Comparison of ENCODE assay signal across 13 cellular contexts in the genomic region with DNA sequence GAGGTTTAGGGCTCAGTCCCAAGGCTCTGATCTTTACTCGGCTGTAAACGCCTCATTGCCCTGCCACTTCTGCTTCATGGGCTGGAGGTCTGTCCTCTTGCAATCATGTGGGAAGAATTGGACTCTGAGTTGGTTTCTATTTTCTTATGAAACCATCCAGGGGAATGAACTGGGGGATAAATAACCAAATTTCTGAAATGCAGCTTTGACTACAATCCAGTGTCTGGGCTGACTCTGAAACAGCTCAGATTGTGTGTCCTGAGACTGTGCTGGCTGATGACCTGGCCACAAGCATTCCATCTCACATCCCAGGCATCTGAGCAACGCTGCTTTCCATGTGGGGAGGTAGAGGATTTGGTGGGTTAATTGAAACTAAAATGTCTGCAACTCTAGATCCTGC.
DNase-seq lines count a peak whose midpoint lies in the region; ATAC-seq and TF ChIP-seq lines count a peak whose summit lies in the region.
"Had no signal": no experiment of that assay in that cellular context is flagged by ENCODE, and none has a peak within 500 bp of the region (broad histone marks: within the 10 kb centered on the region; RNA-seq: fewer than 3 reads in every experiment).

No MANE protein-coding gene starts in this region.

- H3K9me3 ChIP-seq in transverse colon: no peaks in the 10 kb centered on the region
- H3K9me3 ChIP-seq in WERI-Rb-1 (ENCODE audit: severe bottlenecking): no peaks in the 10 kb centered on the region
- H3K9me3 ChIP-seq: mucosa of descending colon had no signal

- H3K4me3 Mint-ChIP-seq in HFFc6: peak overlapping the region; percentile 80
- no peak overlapping the region for H3K4me3 Mint-ChIP-seq in stimulated activated effector memory CD8-positive, alpha-beta T cell treated with anti-CD3 and anti-CD28 coated beads, Interleukin-12 subunit alpha, Interleukin-12 subunit beta, amount 100 ng/mL, for 72 hours
- H3K4me3 Mint-ChIP-seq: activated CD4-positive, alpha-beta T cell treated with anti-CD3 and anti-CD28 coated beads, Interleukin-2, amount 10 ng/mL, durations not matched to agents 24 days and 14 days had no signal

- H3K36me3 Mint-ChIP-seq in HFFc6 (ENCODE audit: low read depth): peaks cover 30% of the 10 kb centered on the region
- no peaks in the 10 kb centered on the region for H3K36me3 Mint-ChIP-seq in stimulated activated effector memory CD8-positive, alpha-beta T cell treated with anti-CD3 and anti-CD28 coated beads, Interleukin-12 subunit alpha, Interleukin-12 subunit beta, amount 100 ng/mL, for 72 hours

- no peak for TF ChIP-seq EP300 in transverse colon (IDR thresholded peaks at IDR 0.05; ENCODE audit: low read depth)

- H3K27ac ChIP-seq in transverse colon (peak overlapping the region in 3 of 4 donors; percentile 39 to 83 (median 52)), WERI-Rb-1 (no peak overlapping the region)
- H3K27ac ChIP-seq: SK-N-MC had no signal

- H3K9me3 Mint-ChIP-seq in HFFc6: peaks cover 17% of the 10 kb centered on the region
- peaks cover 5% of the 10 kb centered on the region for H3K9me3 Mint-ChIP-seq in stimulated activated effector memory CD8-positive, alpha-beta T cell treated with anti-CD3 and anti-CD28 coated beads, Interleukin-12 subunit alpha, Interleukin-12 subunit beta, amount 100 ng/mL, for 72 hours

- TF ChIP-seq CTCF in HFFc6 (IDR thresholded peaks at IDR 0.05): no peak
- no peak for TF ChIP-seq CTCF in cardiac fibroblast (IDR thresholded peaks at IDR 0.05; ENCODE audit: low read depth, low read length)
- no peak for TF ChIP-seq CTCF in transverse colon (IDR thresholded peaks at IDR 0.05)
- no peak for TF ChIP-seq CTCF in WERI-Rb-1 (IDR thresholded peaks at IDR 0.05; ENCODE audit: low read depth, low read length)

- in situ Hi-C loops in transverse colon (cut with MboI; ENCODE audit: low pct_ligation_motif_present in 1 of 4, low pct_unique_long_range_greater_than_20kb in 1 of 4, low sequenced_read_pairs in 3 of 4): no loop called here

- H3K4me1 ChIP-seq in transverse colon: peaks cover 0 to 16% (median 4%) of the 10 kb centered on the region in 4 donors

- no peak for ATAC-seq in stimulated activated effector memory CD8-positive, alpha-beta T cell treated with anti-CD3 and anti-CD28 coated beads, Interleukin-12 subunit alpha, Interleukin-12 subunit beta, amount 100 ng/mL, for 72 hours
- ATAC-seq: mucosa of descending colon had no signal

- H3K4me3 ChIP-seq in cardiac fibroblast (replicated peaks in 1 of 2; ENCODE audit: low read depth in 2 of 2, low read length in 2 of 2) (no peak overlapping the region), transverse colon (no peak overlapping the region), WERI-Rb-1 (ENCODE audit: low read depth, low read length) (no peak overlapping the region)
- H3K4me3 ChIP-seq: mucosa of descending colon, SK-N-MC had no signal

- H3K27me3 ChIP-seq in transverse colon: no peaks in the 10 kb centered on the region
- no peaks in the 10 kb centered on the region for H3K27me3 ChIP-seq in WERI-Rb-1 (ENCODE audit: insufficient read depth, low read depth, severe bottlenecking)

- intact Hi-C loops in transverse colon (cut with DNase I; ENCODE audit: low total_unique reads): no loop called here

- H3K36me3 ChIP-seq in transverse colon (no peaks in the 10 kb centered on the region), WERI-Rb-1 (no peaks in the 10 kb centered on the region)

- H3K27ac Mint-ChIP-seq in HFFc6: peak overlapping the region; percentile 98
- no peak overlapping the region for H3K27ac Mint-ChIP-seq in stimulated activated effector memory CD8-positive, alpha-beta T cell treated with anti-CD3 and anti-CD28 coated beads, Interleukin-12 subunit alpha, Interleukin-12 subunit beta, amount 100 ng/mL, for 72 hours
- H3K27ac Mint-ChIP-seq: activated CD4-positive, alpha-beta T cell treated with anti-CD3 and anti-CD28 coated beads, Interleukin-2, amount 10 ng/mL, durations not matched to agents 24 days and 14 days had no signal

- H3K27me3 Mint-ChIP-seq in HFFc6 (ENCODE audit: insufficient read depth): no peaks in the 10 kb centered on the region
- H3K27me3 Mint-ChIP-seq: activated CD4-positive, alpha-beta T cell treated with anti-CD3 and anti-CD28 coated beads, Interleukin-2, amount 10 ng/mL, durations not matched to agents 24 days and 14 days had no signal

- peaks cover 55% of the 10 kb centered on the region for H3K4me1 Mint-ChIP-seq in HFFc6 (ENCODE audit: low read depth)
- peaks cover 7% of the 10 kb centered on the region for H3K4me1 Mint-ChIP-seq in stimulated activated effector memory CD8-positive, alpha-beta T cell treated with anti-CD3 and anti-CD28 coated beads, Interleukin-12 subunit alpha, Interleukin-12 subunit beta, amount 100 ng/mL, for 72 hours
- H3K4me1 Mint-ChIP-seq: activated CD4-positive, alpha-beta T cell treated with anti-CD3 and anti-CD28 coated beads, Interleukin-2, amount 10 ng/mL, durations not matched to agents 24 days and 14 days had no signal

- 59% methylated on average over 3 of the region's 3 CpGs; no CpG with 5 or more reads in 1 of the 2 donors for WGBS in transverse colon (ENCODE audit: low coverage in 1 of 2), 2 donors

- peak; percentile 82 for DNase-seq in HFFc6
- DNase-seq in cardiac fibroblast (ENCODE audit: low read depth in 2 of 2): peak; percentile 65 to 72
- peak; percentile 82 for DNase-seq in kidney tubule cell (ENCODE audit: low spot score)
- no peak for DNase-seq in transverse colon
- DNase-seq in WERI-Rb-1: no peak
- no peak for DNase-seq in stimulated activated effector memory CD8-positive, alpha-beta T cell treated with anti-CD3 and anti-CD28 coated beads, Interleukin-12 subunit alpha, Interleukin-12 subunit beta, amount 100 ng/mL, for 72 hours (ENCODE audit: low spot score in 2 of 2)
- no peak for DNase-seq in stimulated activated CD4-positive, alpha-beta T cell treated with anti-CD3 and anti-CD28 coated beads, Interleukin-2, amount 100 ng/mL, for 24 hours
- DNase-seq in NCI-H1092 (lab: John Stamatoyannopoulos, UW): no peak
- DNase-seq: activated CD4-positive, alpha-beta T cell treated with anti-CD3 and anti-CD28 coated beads, Interleukin-2, amount 10 ng/mL, durations not matched to agents 24 days and 14 days; mucosa of descending colon; NCI-H510A treated with DMSO at 0.1 percent for 48 hours; small intestine had no signal

- TF ChIP-seq POLR2A in transverse colon (IDR thresholded peaks at IDR 0.05): no peak

Comparison
In these comparisons a context has a peak if more than half of its experiments do, and no peak if none do; other contexts are left out.
1. DNase-seq: peak in HFFc6 (single experiment), cardiac fibroblast (2 of 2) and kidney tubule cell (single experiment); none in transverse colon (single experiment), WERI-Rb-1 (single experiment), stimulated activated effector memory CD8-positive, alpha-beta T cell treated with anti-CD3 and anti-CD28 coated beads, Interleukin-12 subunit alpha, Interleukin-12 subunit beta, amount 100 ng/mL, for 72 hours (0 of 2), stimulated activated CD4-positive, alpha-beta T cell treated with anti-CD3 and anti-CD28 coated beads, Interleukin-2, amount 100 ng/mL, for 24 hours (0 of 2) and NCI-H1092 (single experiment).